ENCODE assay signal across 20 cellular contexts in the genomic region with DNA sequence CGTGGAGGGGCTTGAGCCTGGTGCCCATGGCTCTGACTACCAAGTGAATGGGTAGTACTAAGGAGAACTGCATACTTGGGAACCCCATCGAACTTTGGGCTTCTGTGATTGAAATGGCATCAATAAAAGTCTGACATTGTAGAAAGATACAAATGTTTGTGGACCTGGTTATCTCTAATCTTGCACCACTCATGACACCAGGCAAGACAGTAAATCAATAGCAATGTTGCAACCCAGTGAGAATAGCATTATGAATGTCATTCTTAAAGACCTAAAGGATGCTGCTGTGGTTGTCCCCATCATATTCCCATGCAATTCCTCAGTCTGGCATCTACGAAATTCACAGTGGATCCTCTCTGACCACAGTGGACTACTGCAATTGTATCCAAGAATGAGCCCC.
"Had no signal": no experiment of that assay in that cellular context is flagged by ENCODE, and none has a peak within 500 bp of the region (broad histone marks: within the 10 kb centered on the region; RNA-seq: fewer than 3 reads in every experiment).

No MANE protein-coding gene starts in this region.

- H3K27ac ChIP-seq: colonic mucosa, esophagus muscularis mucosa, foreskin keratinocyte, gastroesophageal sphincter, pancreas, testis, tibial artery had no signal

- H3K36me3 ChIP-seq: colonic mucosa, esophagus muscularis mucosa, gastroesophageal sphincter, pancreas, tibial artery had no signal

- H3K4me1 ChIP-seq: colonic mucosa, esophagus muscularis mucosa, pancreas, testis, tibial artery had no signal

- ATAC-seq: foreskin keratinocyte; gastroesophageal sphincter; natural killer cell; pancreas; sciatic nerve; stimulated activated effector memory CD8-positive, alpha-beta T cell treated with anti-CD3 and anti-CD28 coated beads, Interleukin-12 subunit alpha, Interleukin-12 subunit beta, amount 100 ng/mL, for 72 hours; stimulated activated naive CD8-positive, alpha-beta T cell treated with anti-CD3 and anti-CD28 coated beads, Interleukin-15, Interleukin-2, amounts not matched to agents 100 U/mL and 50 U/mL, for 24 hours had no signal

- H3K9me3 ChIP-seq: colonic mucosa, esophagus muscularis mucosa, gastroesophageal sphincter, pancreas, testis, tibial artery had no signal

- DNase-seq: colonic mucosa; effector memory CD4-positive, alpha-beta T cell; foreskin keratinocyte; glutamatergic neuron; hypothalamus; immature natural killer cell; natural killer cell; occipital lobe; stimulated activated CD4-positive, alpha-beta T cell treated with anti-CD3 and anti-CD28 coated beads, Interleukin-2, amount 100 ng/mL, for 24 hours; stimulated activated CD4-positive, alpha-beta T cell treated with anti-CD3 and anti-CD28 coated beads, Interleukin-4, amount 100 ng/mL, for 24 hours; stimulated activated naive CD8-positive, alpha-beta T cell treated with anti-CD3 and anti-CD28 coated beads, Interleukin-15, Interleukin-2, amounts not matched to agents 100 U/mL and 50 U/mL, for 24 hours; substantia nigra; testis had no signal

- H3K27me3 ChIP-seq: colonic mucosa, esophagus muscularis mucosa, foreskin keratinocyte, gastroesophageal sphincter, pancreas, testis, tibial artery had no signal

- H3K4me3 ChIP-seq: colonic mucosa, esophagus muscularis mucosa, gastroesophageal sphincter, lung, pancreas, testis, tibial artery had no signal
